In the genomic region with DNA sequence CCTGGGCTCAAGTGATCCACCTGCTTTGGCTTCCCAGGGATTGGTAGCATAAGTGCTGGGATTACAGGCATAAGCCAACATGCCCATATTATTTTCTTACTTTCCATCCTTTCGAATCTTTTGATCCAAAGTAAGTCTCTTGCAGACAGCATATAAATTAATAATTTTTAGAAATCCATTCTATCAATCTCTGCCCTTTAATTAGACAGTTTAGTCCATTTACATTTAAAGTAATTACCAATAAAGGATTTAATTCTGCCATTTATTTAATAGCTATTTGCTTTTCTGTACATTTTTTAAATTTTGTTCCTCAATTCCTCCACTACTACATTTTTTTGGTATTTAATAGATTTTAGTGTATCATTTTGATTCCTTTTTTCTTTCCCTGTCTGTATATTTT, we compare ENCODE assay signal across 27 cellular contexts.
"Had no signal": no experiment of that assay in that cellular context is flagged by ENCODE, and none has a peak within 500 bp of the region (broad histone marks: within the 10 kb centered on the region; RNA-seq: fewer than 3 reads in every experiment).

No MANE protein-coding gene starts in this region.

- FAIRE-seq: pancreas had no signal

- H3K27ac ChIP-seq: neutrophil, pancreas, psoas muscle, right lobe of liver, sigmoid colon, spleen, suprapubic skin, testis, tibial artery, transverse colon, upper lobe of right lung, uterus had no signal

- H3K4me1 ChIP-seq: pancreas, psoas muscle, right lobe of liver, sigmoid colon, spleen, suprapubic skin, testis, tibial artery, transverse colon, upper lobe of right lung, uterus had no signal

- H3K4me3 ChIP-seq: pancreas, psoas muscle, right lobe of liver, sigmoid colon, smooth muscle cell, spleen, suprapubic skin, testis, tibial artery, transverse colon, upper lobe of right lung, uterus had no signal

- H3K9me3 ChIP-seq: neutrophil, pancreas, testis, uterus had no signal

- H3K36me3 ChIP-seq: neutrophil, pancreas, right lobe of liver, sigmoid colon, spleen, suprapubic skin, tibial artery, transverse colon, upper lobe of right lung, uterus had no signal

- DNase-seq: naive thymus-derived CD8-positive, alpha-beta T cell; nephron progenitor cell; nucleus accumbens; pancreas; posterior cingulate gyrus; psoas muscle; right cardiac atrium; right lobe of liver; sigmoid colon; spleen; stimulated activated CD4-positive, alpha-beta T cell treated with anti-CD3 and anti-CD28 coated beads, Interleukin-12 subunit alpha, Interleukin-12 subunit beta, amount 100 ng/mL, for 4 hours; stimulated activated CD4-positive, alpha-beta T cell treated with anti-CD3 and anti-CD28 coated beads, Interleukin-1b, Interleukin-23, amount 100 ng/mL, for 48 hours; stimulated activated CD4-positive, alpha-beta T cell treated with anti-CD3 and anti-CD28 coated beads, Interleukin-4, amount 100 ng/mL, for 1 hour; stimulated activated CD4-positive, alpha-beta T cell treated with anti-CD3 and anti-CD28 coated beads, Interleukin-4, amount 100 ng/mL, for 4 hours; stimulated activated CD8-positive, alpha-beta memory T cell treated with anti-CD3 and anti-CD28 coated beads, Interleukin-4, amount 100 ng/mL, for 48 hours; stimulated activated naive CD4-positive, alpha-beta T cell; stimulated activated naive CD8-positive, alpha-beta T cell treated with anti-CD3 and anti-CD28 coated beads, Interleukin-15, amount 100 ng/mL, for 72 hours; stimulated activated naive CD8-positive, alpha-beta T cell treated with anti-CD3 and anti-CD28 coated beads, Interleukin-15, Interleukin-2, amounts not matched to agents 100 U/mL and 50 U/mL, for 24 hours; substantia nigra; testis; tibial artery; transverse colon; upper lobe of right lung; uterus had no signal
